In genomic region chr16:576823-577201, GRCh38 we compare ENCODE assay signal across 1 cellular context.
TF ChIP-seq lines count a peak whose summit lies in the region.

No MANE protein-coding gene starts in this region.

TF ChIP-seq in H1, 55 proteins besides CTCF, POLR2A, EP300 and RAD21:
- no peak for TF ChIP-seq SIRT6 (IDR thresholded peaks at IDR 0.05; ENCODE audit: low read length)
- TF ChIP-seq GABPA (IDR thresholded peaks at IDR 0.05; ENCODE audit: borderline replicate concordance, insufficient read depth, low read length) = peak; percentile 58; the same call in 1 of the 2 replicates
- TF ChIP-seq BRCA1 (IDR thresholded peaks at IDR 0.05; ENCODE audit: low read depth, low read length) = no peak
